In genomic region chr15:63362196-63362595, GRCh38 we compare ENCODE assay signal across 13 cellular contexts. TPM values are rescaled to one million over a fixed set of nuclear protein-coding genes. Genes with fewer than 3 reads are reported as not detected.
DNase-seq lines count a peak whose midpoint lies in the region; ATAC-seq, FAIRE-seq and TF ChIP-seq lines count a peak whose summit lies in the region.
"Had no signal": no experiment of that assay in that cellular context is flagged by ENCODE, and none has a peak within 500 bp of the region (broad histone marks: within the 10 kb centered on the region; RNA-seq: fewer than 3 reads in every experiment).

No MANE protein-coding gene starts in this region.

- in situ Hi-C loops in K562 (cut with MboI), result no loop called here

- FAIRE-seq in K562 (lab: Jason Lieb, UNC), result peak; percentile 98
- FAIRE-seq: endothelial cell of umbilical vein had no signal

- H3K9me3 ChIP-seq in SK-N-SH (no peaks in the 10 kb centered on the region), K562 (replicated peaks; ENCODE audit: control insufficient read depth, insufficient read depth, low read depth, low read length) (no peaks in the 10 kb centered on the region), upper lobe of right lung (no peaks in the 10 kb centered on the region)

- H3K27me3 ChIP-seq in SK-N-SH (ENCODE audit: insufficient read depth) (no peaks in the 10 kb centered on the region), K562 (ENCODE audit: control insufficient read depth in 2 of 2, insufficient read depth in 2 of 2, low read length in 2 of 2) (no peaks in the 10 kb centered on the region), upper lobe of right lung (no peaks in the 10 kb centered on the region)

- CTCF ChIA-PET in SK-N-SH (lab: Yijun Ruan, JAX), result interaction anchor here (0.9 to 1.3 kb wide), 3 partner anchors 13 to 125 kb away, joined by 3 to 4 read pairs (median 3); no protein-coding TSS in a partner anchor
- CTCF ChIA-PET in K562 (lab: Yijun Ruan, JAX; ENCODE audit: low intra/inter-chr PET ratio), result no interaction called here

- H3K4me3 ChIP-seq in SK-N-SH (ENCODE audit: low read depth in 2 of 2, low read length in 1 of 2) (no peak overlapping the region), K562 (no peak overlapping the region), upper lobe of right lung (no peak overlapping the region)

- H3K4me1 ChIP-seq in SK-N-SH (ENCODE audit: control insufficient read depth in 1 of 2, insufficient read depth in 2 of 2, low read depth in 1 of 2, low read length in 1 of 2) (peaks cover 21 to 22% of the 10 kb centered on the region in 2 experiments; a peak in 3 of 4 replicates), K562 (replicated peaks in 1 of 2; ENCODE audit: control insufficient read depth in 2 of 2, insufficient read depth in 2 of 2, low read length in 2 of 2) (peaks cover 24 to 38% of the 10 kb centered on the region in 2 experiments), upper lobe of right lung (no peaks in the 10 kb centered on the region)

- no peak for TF ChIP-seq RAD21 in SK-N-SH (IDR thresholded peaks at IDR 0.05; ENCODE audit: low read length)
- TF ChIP-seq RAD21 in K562 (CRISPR knock-in tag; conservative IDR thresholded peaks at IDR 0.05 in 1 of 2, IDR thresholded peaks at IDR 0.05 in 1 of 2), result no peak

- H3K4me2 ChIP-seq in SK-N-SH (peak overlapping the region; percentile 3; the same call in 1 of the 2 replicates), K562 (ENCODE audit: insufficient read depth, low read length) (peak overlapping the region; percentile 50)

- TF ChIP-seq EP300 in SK-N-SH (IDR thresholded peaks at IDR 0.05; ENCODE audit: borderline replicate concordance in 1 of 2, low read depth in 1 of 2, low read length in 1 of 2), result no peak
- TF ChIP-seq EP300 in K562 (IDR thresholded peaks at IDR 0.05; ENCODE audit: low read length), result peak; percentile 62

- H3F3A ChIP-seq in SK-N-SH (replicated peaks; ENCODE audit: insufficient read depth), result peaks cover 22% of the 10 kb centered on the region

- H4K20me1 ChIP-seq in SK-N-SH (ENCODE audit: insufficient read depth) (no peaks in the 10 kb centered on the region), K562 (replicated peaks; ENCODE audit: control insufficient read depth, insufficient read depth, low read length) (no peaks in the 10 kb centered on the region)

- intact Hi-C loops in K562 (cut with micrococcal nuclease) (no loop called here), upper lobe of right lung (cut with DNase I) (no loop called here)

- 46% methylated on average over 3 of the region's 3 CpGs for WGBS in SK-N-SH (ENCODE audit: low lambda C conversion rate)
- WGBS in K562 (ENCODE audit: insufficient coverage, low coverage, missing lambda C conversion rate), result 2% methylated on average over 3 of the region's 3 CpGs

- H2AFZ ChIP-seq in SK-N-SH (ENCODE audit: low read depth) (no peak overlapping the region), K562 (ENCODE audit: low read depth, low read length) (peak overlapping the region; percentile 76)

- TF ChIP-seq CTCF in SK-N-SH (IDR thresholded peaks at IDR 0.05) (no peak), K562 (IDR thresholded peaks at IDR 0.05 in 2 of 3, conservative IDR thresholded peaks at IDR 0.05 in 1 of 3; ENCODE audit: insufficient read depth in 2 of 3, low read depth in 1 of 3, low read length in 3 of 3) (no peak), upper lobe of right lung (IDR thresholded peaks at IDR 0.05) (no peak)

- H3K9ac ChIP-seq in SK-N-SH (no peak overlapping the region), K562 (ENCODE audit: insufficient read depth in 1 of 2, low read depth in 2 of 2, low read length in 2 of 2) (no peak overlapping the region)

- H3K27ac ChIP-seq in SK-N-SH (ENCODE audit: low read depth in 2 of 2, low read length in 1 of 2), result no peak overlapping the region
- H3K27ac ChIP-seq in K562 (ENCODE audit: extremely low read depth, low read depth, low read length), result no peak overlapping the region
- H3K27ac ChIP-seq in upper lobe of right lung, result no peak overlapping the region

- H3K36me3 ChIP-seq in SK-N-SH (replicated peaks in 1 of 2; ENCODE audit: control insufficient read depth in 1 of 2, insufficient read depth in 2 of 2, low read length in 1 of 2) (no peaks in the 10 kb centered on the region), K562 (ENCODE audit: control insufficient read depth, insufficient read depth, low read length) (no peaks in the 10 kb centered on the region), upper lobe of right lung (no peaks in the 10 kb centered on the region)

- no peaks in the 10 kb centered on the region for H3K9me1 ChIP-seq in K562 (ENCODE audit: control insufficient read depth, insufficient read depth, low read length)

- ATAC-seq in SK-N-SH treated with all-trans-retinoic acid at 6 μM for 48 hours (no peak; the same call in 2 of the 3 replicates), K562 (peak; percentile 91), upper lobe of right lung (no peak), HG02981 (IDR thresholded peaks at IDR 0.05; ENCODE audit: unreplicated experiment) (no peak), HG03520 (IDR thresholded peaks at IDR 0.05; ENCODE audit: unreplicated experiment) (no peak)
- ATAC-seq: naive thymus-derived CD8-positive, alpha-beta T cell had no signal

- no peaks in the 10 kb centered on the region for H3K9me2 ChIP-seq in SK-N-SH

- no TSS peak for BruUV-seq in K562 (replicated peaks; lab: Mats Ljungman, UMichigan)

- POLR2A ChIA-PET in SK-N-SH (lab: Yijun Ruan, JAX), result no interaction called here
- POLR2A ChIA-PET in K562 (lab: Yijun Ruan, JAX), result interaction anchor here (0.6 to 2.0 kb wide), 7 partner anchors 9 to 602 kb away, joined by 3 to 9 read pairs (median 3); no protein-coding TSS in a partner anchor

- DNase-seq in SK-N-SH (peak; percentile 52), K562 (ENCODE audit: extremely low read depth in 1 of 4, low spot score in 3 of 4) (peak; percentile 54 to 88 (median 70)), kidney glomerular epithelial cell (lab: John Stamatoyannopoulos, UW) (peak; percentile 71), upper lobe of right lung (peak; percentile 20)
- DNase-seq in stimulated activated CD4-positive, alpha-beta T cell treated with anti-CD3 and anti-CD28 coated beads, Interleukin-2, amount 100 ng/mL, for 48 hours, result no peak
- DNase-seq: 8988T; activated CD4-positive, alpha-beta memory T cell treated with anti-CD3 and anti-CD28 coated beads for 36 hours; naive thymus-derived CD8-positive, alpha-beta T cell; T1000 had no signal

- TF ChIP-seq POLR2A in K562 (conservative IDR thresholded peaks at IDR 0.05), result no peak

- no peaks in the 10 kb centered on the region; the same call in 1 of the 2 replicates for H3K79me2 ChIP-seq in SK-N-SH (ENCODE audit: insufficient read depth)
- H3K79me2 ChIP-seq in K562 (ENCODE audit: control insufficient read depth, insufficient read depth, low read length), result no peaks in the 10 kb centered on the region

TF ChIP-seq in SK-N-SH, 30 proteins besides CTCF, POLR2A, EP300 and RAD21:
- TF ChIP-seq TCF12 (IDR thresholded peaks at IDR 0.05), result peak; percentile 36
- TF ChIP-seq NRF1 (IDR thresholded peaks at IDR 0.05; ENCODE audit: low read depth, low read length), result no peak
- TF ChIP-seq NFIC (IDR thresholded peaks at IDR 0.05; ENCODE audit: borderline replicate concordance), result peak; percentile 36; the same call in 1 of the 2 replicates
- no peak for TF ChIP-seq FOXM1 (IDR thresholded peaks at IDR 0.05; ENCODE audit: low read depth)

TF ChIP-seq in SK-N-SH treated with all-trans-retinoic acid at 6 μM for 48 hours, 23 proteins besides CTCF, POLR2A, EP300 and RAD21 (continues in another document):
- TF ChIP-seq GLIS3 (CRISPR knock-in tag; IDR thresholded peaks at IDR 0.05), result no peak

TF ChIP-seq in K562, 482 proteins besides CTCF, POLR2A, EP300 and RAD21 (continues in another document):
- TF ChIP-seq E4F1 (CRISPR knock-in tag; IDR thresholded peaks at IDR 0.05; ENCODE audit: borderline replicate concordance), result no peak

RNA-seq across cellular contexts. Expression of gene CA12, which starts 19.4 kb away (rescaled TPM):
- polyA plus RNA-seq in SK-N-SH (2012; rRNA removed), result 39.4 and 44.3 TPM in 2 replicates
- polyA plus RNA-seq in SK-N-SH (2012; cell fraction: cytosol; rRNA removed), result 32.6 and 41.3 TPM in 2 replicates
- polyA plus RNA-seq in SK-N-SH (2012; cell fraction: nucleus; rRNA removed), result 25.4 and 33.6 TPM in 2 replicates
- 0.25 and 0.33 TPM in 2 replicates for total RNA-seq in K562 (2011; cell fraction: chromatin; rRNA removed; ENCODE audit: low replicate concordance)
- not detected in 2 replicates for total RNA-seq in K562 (2011; cell fraction: nucleolus; rRNA removed)
- not detected in 2 replicates for total RNA-seq in K562 (2011; cell fraction: nucleoplasm; rRNA removed)
- total RNA-seq in K562 (2014; rRNA removed), result 0.16 and 0.18 TPM in 2 replicates
- total RNA-seq in K562 (2014; rRNA removed; fragmentation: Illumina TruSeq; extraction: Trizol), result 0.07 and 0.13 TPM in 2 replicates
- 0.22 and 0.23 TPM in 2 replicates for total RNA-seq in K562 (2015; rRNA removed; fragmentation: Illumina TruSeq; extraction: Trizol)
- total RNA-seq in K562 (2021), result 0.07 and 0.09 TPM in 2 replicates
- 0.01 and 0.05 TPM in 2 replicates for polyA plus RNA-seq in K562 (2011; rRNA removed)
- polyA plus RNA-seq in K562 (2011; cell fraction: cytosol; rRNA removed), result 0.09 TPM in 1 of 2 replicates, not detected in the other
- polyA plus RNA-seq in K562 (2011; cell fraction: nucleus; rRNA removed), result 0.11 and 0.42 TPM in 2 replicates
- polyA plus RNA-seq in K562 (2012), result 0.72 and 5.0 TPM in 2 replicates
- polyA plus RNA-seq in K562 (2014; fragmentation: Illumina TruSeq; extraction: Trizol), result 0.19 and 0.47 TPM in 2 replicates
- under 1 TPM in 1 of 2 experiments, not detected in 1; 0.11 TPM for polyA plus RNA-seq in K562 (2014; fragmentation: Nextera tagmentation; extraction: Ambion mirVana)
- 0.78 and 0.89 TPM in 2 replicates for polyA plus RNA-seq in K562 (2014; rRNA removed)
- polyA minus RNA-seq in K562 (2011; rRNA and poly(A)+ RNA removed), result 0.04 and 0.12 TPM in 2 replicates
- not detected in 2 replicates for polyA minus RNA-seq in K562 (2011; cell fraction: cytosol; rRNA and poly(A)+ RNA removed)
- 0.11 TPM in 1 of 2 replicates, not detected in the other for polyA minus RNA-seq in K562 (2011; cell fraction: nucleus; rRNA and poly(A)+ RNA removed)
- total RNA-seq in upper lobe of right lung, result 6.7 TPM
- total RNA-seq: naive thymus-derived CD8-positive, alpha-beta T cell had no signal
- polyA plus RNA-seq: naive thymus-derived CD8-positive, alpha-beta T cell had no signal

Comparison
In these comparisons a context has a peak if more than half of its experiments do, and no peak if none do; other contexts are left out.
1. DNase-seq: peak in SK-N-SH (single experiment), K562 (4 of 4), kidney glomerular epithelial cell (single experiment) and upper lobe of right lung (single experiment); none in stimulated activated CD4-positive, alpha-beta T cell treated with anti-CD3 and anti-CD28 coated beads, Interleukin-2, amount 100 ng/mL, for 48 hours (0 of 2).
2. Of the 27 proteins assayed by ChIP-seq in both K562 and SK-N-SH: peak only in K562: EP300, GATA2, JUND and NRF1; only in SK-N-SH: none; in both: NFIC; in neither: 20; mixed calls (peak in some experiments, not most) for 2.